ENCODE assay signal across 7 cellular contexts in genomic region chr6:137758661-137759060, GRCh38.
"Had no signal": no experiment of that assay in that cellular context is flagged by ENCODE, and none has a peak within 500 bp of the region (broad histone marks: within the 10 kb centered on the region; RNA-seq: fewer than 3 reads in every experiment).

No MANE protein-coding gene starts in this region.

- H3K4me2 ChIP-seq: GM23338 had no signal

- DNase-seq: H9, HCEC 1CT, IMR-90 had no signal

- H2AFZ ChIP-seq: GM23338 had no signal

- H3K27ac Mint-ChIP-seq: GM23338, H9 had no signal

- H3K4me3 ChIP-seq: GM23338 had no signal

- ATAC-seq: GM23338 had no signal

- H3K4me1 Mint-ChIP-seq: GM23338, H9 had no signal

- H3K4me3 Mint-ChIP-seq: GM23338, H9 had no signal

- FAIRE-seq: H1, H54, HTR-8/SVneo had no signal

- H3K9me3 Mint-ChIP-seq: GM23338, H9 had no signal
